9 cellular contexts compared by ENCODE assay signal in genomic region chr7:126700807-126701604, GRCh38.
A peak's percentile ranks its signal among the peaks of the same experiment; 100 is the strongest.
DNase-seq lines count a peak whose midpoint lies in the region; ATAC-seq and TF ChIP-seq lines count a peak whose summit lies in the region.
"Had no signal": no experiment of that assay in that cellular context is flagged by ENCODE, and none has a peak within 500 bp of the region (broad histone marks: within the 10 kb centered on the region; RNA-seq: fewer than 3 reads in every experiment).

No MANE protein-coding gene starts in this region.

- no peaks in the 10 kb centered on the region for H3K4me1 Mint-ChIP-seq in activated CD8-positive, alpha-beta T cell treated with anti-CD3 and anti-CD28 coated beads, Interleukin-2, amount 10 ng/mL, durations not matched to agents 7 days and 5 days (ENCODE audit: low read depth)

- POLR2A ChIA-PET in activated CD8-positive, alpha-beta T cell treated with anti-CD3 and anti-CD28 coated beads, Interleukin-2, amount 10 ng/mL, durations not matched to agents 7 days and 5 days (lab: Charles Lee), result no interaction called here

- H3K4me3 Mint-ChIP-seq in activated CD8-positive, alpha-beta T cell treated with anti-CD3 and anti-CD28 coated beads, Interleukin-2, amount 10 ng/mL, durations not matched to agents 7 days and 5 days, result no peak overlapping the region

- WGBS in lower leg skin, 2 donors, result 16 to 17% methylated on average over 5 of the region's 5 CpGs

- no peaks in the 10 kb centered on the region for H3K36me3 Mint-ChIP-seq in activated CD8-positive, alpha-beta T cell treated with anti-CD3 and anti-CD28 coated beads, Interleukin-2, amount 10 ng/mL, durations not matched to agents 7 days and 5 days (ENCODE audit: low read depth)

- ATAC-seq in GM19395 (IDR thresholded peaks at IDR 0.05; ENCODE audit: unreplicated experiment) (peak; percentile 92), HG03442 (IDR thresholded peaks at IDR 0.05; ENCODE audit: unreplicated experiment) (peak; percentile 84)
- peak; percentile 77 for ATAC-seq in activated CD8-positive, alpha-beta T cell treated with anti-CD3 and anti-CD28 coated beads, Interleukin-2, amount 10 ng/mL, durations not matched to agents 7 days and 5 days

- H3K27ac Mint-ChIP-seq in activated CD8-positive, alpha-beta T cell treated with anti-CD3 and anti-CD28 coated beads, Interleukin-2, amount 10 ng/mL, durations not matched to agents 7 days and 5 days, result no peak overlapping the region

- no peak overlapping the region for H3K4me3 ChIP-seq in lower leg skin (ENCODE audit: low read depth, poor library complexity, severe bottlenecking)
- H3K4me3 ChIP-seq: ascending aorta had no signal

- intact Hi-C loops in head of caudate nucleus (cut with DNase I) (no loop called here), lower leg skin (cut with DNase I; ENCODE audit: low total_unique reads) (no loop called here)

- DNase-seq in DMS153 (lab: John Stamatoyannopoulos, UW), result peak; percentile 80
- DNase-seq in NCI-H82 treated with DMSO at 0.1 percent for 48 hours (lab: John Stamatoyannopoulos, UW; ENCODE audit: unreplicated experiment), result peak; percentile 53
- DNase-seq in activated CD8-positive, alpha-beta T cell treated with anti-CD3 and anti-CD28 coated beads, Interleukin-2, amount 10 ng/mL, durations not matched to agents 7 days and 5 days, result peak; percentile 65
- peak in 39 of 42 donors; percentile 15 to 81 (median 52) for DNase-seq in head of caudate nucleus
- DNase-seq in stimulated activated CD4-positive, alpha-beta T cell treated with anti-CD3 and anti-CD28 coated beads, Interleukin-2, amount 100 ng/mL, for 48 hours, result peak; percentile 26 to 30
- DNase-seq in lower leg skin (ENCODE audit: low spot score in 2 of 2), result no peak

- no peak for TF ChIP-seq POLR2A in lower leg skin (IDR thresholded peaks at IDR 0.05)

- no peak for TF ChIP-seq CTCF in lower leg skin (IDR thresholded peaks at IDR 0.05)

- no peaks in the 10 kb centered on the region for H3K9me3 Mint-ChIP-seq in activated CD8-positive, alpha-beta T cell treated with anti-CD3 and anti-CD28 coated beads, Interleukin-2, amount 10 ng/mL, durations not matched to agents 7 days and 5 days (ENCODE audit: insufficient read depth)

- CTCF ChIA-PET in activated CD8-positive, alpha-beta T cell treated with anti-CD3 and anti-CD28 coated beads, Interleukin-2, amount 10 ng/mL, durations not matched to agents 7 days and 5 days (lab: Charles Lee), result no interaction called here

- peaks cover 2% of the 10 kb centered on the region for H3K27me3 Mint-ChIP-seq in activated CD8-positive, alpha-beta T cell treated with anti-CD3 and anti-CD28 coated beads, Interleukin-2, amount 10 ng/mL, durations not matched to agents 7 days and 5 days (ENCODE audit: low read depth)

Comparison
In these comparisons a context has a peak if more than half of its experiments do, and no peak if none do; other contexts are left out.
1. DNase-seq: peak in DMS153 (single experiment), NCI-H82 treated with DMSO at 0.1 percent for 48 hours (single experiment), activated CD8-positive, alpha-beta T cell treated with anti-CD3 and anti-CD28 coated beads, Interleukin-2, amount 10 ng/mL, durations not matched to agents 7 days and 5 days (single experiment), head of caudate nucleus (39 of 42) and stimulated activated CD4-positive, alpha-beta T cell treated with anti-CD3 and anti-CD28 coated beads, Interleukin-2, amount 100 ng/mL, for 48 hours (2 of 2); none in lower leg skin (0 of 2).
2. Peak in every context shown above with its lines, with median percentiles within 50 percentile points of each other: ATAC-seq.